In the genomic region with DNA sequence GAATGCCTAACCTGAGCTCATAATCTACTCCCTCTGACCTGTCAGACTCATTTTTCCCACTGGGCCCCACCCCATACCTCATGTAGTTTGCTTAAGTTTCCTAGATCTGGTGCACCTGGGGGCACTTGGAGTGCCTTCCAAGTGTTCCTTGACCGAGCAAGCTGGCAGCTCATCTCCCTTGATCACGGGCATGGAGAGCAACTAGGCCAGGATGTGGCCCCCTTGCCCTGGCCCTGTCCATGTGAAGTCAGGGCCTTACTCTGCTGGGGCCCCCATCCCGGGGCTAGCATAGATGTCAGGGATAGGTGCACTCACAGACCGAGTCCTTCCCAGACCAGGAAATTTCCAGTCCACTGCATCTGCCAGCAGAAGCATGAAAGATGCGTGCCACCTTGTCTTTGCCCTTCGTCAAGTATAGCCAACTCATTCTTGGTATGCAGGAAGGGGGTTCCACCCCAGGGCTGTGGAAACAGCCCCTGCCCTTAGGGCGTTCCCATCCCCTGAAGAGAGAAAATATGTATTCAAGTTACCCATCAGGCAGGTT, we compare ENCODE assay signal across 8 cellular contexts. TPM values are rescaled to one million over a fixed set of nuclear protein-coding genes. Genes with fewer than 3 reads are reported as not detected.
DNase-seq lines count a peak whose midpoint lies in the region; FAIRE-seq and TF ChIP-seq lines count a peak whose summit lies in the region.

No MANE protein-coding gene starts in this region.

- no peak for TF ChIP-seq POLR2A in GM12891 (IDR thresholded peaks at IDR 0.05; ENCODE audit: low read depth, low read length)

- H3K36me3 Mint-ChIP-seq in astrocyte (ENCODE audit: low read depth, unreplicated experiment) = peaks cover 3% of the 10 kb centered on the region
- H3K36me3 Mint-ChIP-seq in stimulated activated naive CD8-positive, alpha-beta T cell treated with anti-CD3 and anti-CD28 coated beads, Interleukin-15, Interleukin-2, amounts not matched to agents 100 ng/mL and 50 ng/mL, for 24 hours (ENCODE audit: low read depth) = peaks cover 30% of the 10 kb centered on the region

- H4K20me1 ChIP-seq in Loucy (ENCODE audit: insufficient read depth, low read length, poor library complexity, severe bottlenecking) (no peaks in the 10 kb centered on the region), astrocyte (ENCODE audit: insufficient read depth, low read length) (no peaks in the 10 kb centered on the region)

- H2AFZ ChIP-seq in Loucy (ENCODE audit: low read length) (peak overlapping the region; percentile 56; the same call in 1 of the 2 replicates), astrocyte (ENCODE audit: low read depth, low read length) (peak overlapping the region; percentile 72)

- H3K27me3 Mint-ChIP-seq in astrocyte (ENCODE audit: low read depth, unreplicated experiment) = peaks cover 6% of the 10 kb centered on the region
- no peaks in the 10 kb centered on the region for H3K27me3 Mint-ChIP-seq in stimulated activated naive CD8-positive, alpha-beta T cell treated with anti-CD3 and anti-CD28 coated beads, Interleukin-15, Interleukin-2, amounts not matched to agents 100 ng/mL and 50 ng/mL, for 24 hours

- H3K9ac ChIP-seq in Loucy (ENCODE audit: low read depth, low read length, poor library complexity, severe bottlenecking) = peak overlapping the region; percentile 98
- peak overlapping the region; percentile 86 for H3K9ac ChIP-seq in astrocyte (ENCODE audit: low read length)

- H3K9me3 ChIP-seq in Loucy (ENCODE audit: insufficient read depth, low read depth, low read length) (no peaks in the 10 kb centered on the region), astrocyte (ENCODE audit: insufficient read depth, low read depth, low read length) (no peaks in the 10 kb centered on the region)

- H3K27ac ChIP-seq in astrocyte (ENCODE audit: low read depth, low read length) = peak overlapping the region; percentile 81

- H3K27me3 ChIP-seq in Loucy (ENCODE audit: insufficient read depth, low read length, poor library complexity, severe bottlenecking) (no peaks in the 10 kb centered on the region), astrocyte (ENCODE audit: insufficient read depth, low read length) (no peaks in the 10 kb centered on the region)

- H3K4me3 Mint-ChIP-seq in astrocyte (ENCODE audit: unreplicated experiment) = peak overlapping the region; percentile 87
- peak overlapping the region; percentile 98 for H3K4me3 Mint-ChIP-seq in stimulated activated naive CD8-positive, alpha-beta T cell treated with anti-CD3 and anti-CD28 coated beads, Interleukin-15, Interleukin-2, amounts not matched to agents 100 ng/mL and 50 ng/mL, for 24 hours

- no peaks in the 10 kb centered on the region for H3F3A ChIP-seq in Loucy (ENCODE audit: low read depth)

- DNase-seq in NCI-H2107 treated with DMSO at 0.1 percent for 48 hours (lab: John Stamatoyannopoulos, UW; ENCODE audit: unreplicated experiment) (peak; percentile 36), NCI-H2107 (lab: John Stamatoyannopoulos, UW) (no peak), astrocyte (ENCODE audit: low read depth) (no peak), kidney glomerular epithelial cell (lab: John Stamatoyannopoulos, UW) (peak; percentile 41), GM12891 (ENCODE audit: insufficient read length, low spot score) (no peak), NCI-H345 (lab: John Stamatoyannopoulos, UW) (no peak)

- H3K79me2 ChIP-seq in Loucy (ENCODE audit: insufficient read depth, low read length) (peaks cover 56% of the 10 kb centered on the region), astrocyte (ENCODE audit: insufficient read depth, low read length) (peaks cover 16% of the 10 kb centered on the region)

- no peaks in the 10 kb centered on the region for H3K9me3 Mint-ChIP-seq in astrocyte (ENCODE audit: unreplicated experiment)
- peaks cover 5% of the 10 kb centered on the region for H3K9me3 Mint-ChIP-seq in stimulated activated naive CD8-positive, alpha-beta T cell treated with anti-CD3 and anti-CD28 coated beads, Interleukin-15, Interleukin-2, amounts not matched to agents 100 ng/mL and 50 ng/mL, for 24 hours

- H3K4me3 ChIP-seq in Loucy (ENCODE audit: low read length, poor library complexity, severe bottlenecking) (peak overlapping the region; percentile 90), astrocyte (ENCODE audit: insufficient read depth, low read depth, low read length) (peak overlapping the region; percentile 61)

- H3K4me1 ChIP-seq in Loucy (ENCODE audit: insufficient read depth, low read length, poor library complexity, severe bottlenecking) = peaks cover 50% of the 10 kb centered on the region
- H3K4me1 ChIP-seq in astrocyte (ENCODE audit: insufficient read depth, low read length) = peaks cover 31% of the 10 kb centered on the region

- peak overlapping the region; percentile 85 for H3K27ac Mint-ChIP-seq in astrocyte (ENCODE audit: unreplicated experiment)
- H3K27ac Mint-ChIP-seq in stimulated activated naive CD8-positive, alpha-beta T cell treated with anti-CD3 and anti-CD28 coated beads, Interleukin-15, Interleukin-2, amounts not matched to agents 100 ng/mL and 50 ng/mL, for 24 hours = peak overlapping the region; percentile 99

- FAIRE-seq in astrocyte (lab: Jason Lieb, UNC) (no peak), GM12891 (lab: Jason Lieb, UNC) (no peak)

- TF ChIP-seq CTCF in Loucy (conservative IDR thresholded peaks at IDR 0.05; ENCODE audit: low read length) = no peak
- no peak for TF ChIP-seq CTCF in astrocyte (IDR thresholded peaks at IDR 0.05; ENCODE audit: insufficient read depth, low read depth, low read length)

- H3K4me2 ChIP-seq in Loucy (ENCODE audit: low read depth, low read length, poor library complexity, severe bottlenecking) (peak overlapping the region; percentile 95), astrocyte (ENCODE audit: low read length) (peak overlapping the region; percentile 88)

- H3K36me3 ChIP-seq in Loucy (ENCODE audit: insufficient read depth, low read length) (no peaks in the 10 kb centered on the region), astrocyte (ENCODE audit: insufficient read depth, low read length) (no peaks in the 10 kb centered on the region)

- peaks cover 38% of the 10 kb centered on the region for H3K4me1 Mint-ChIP-seq in astrocyte (ENCODE audit: low read depth, unreplicated experiment)
- peaks cover 86% of the 10 kb centered on the region for H3K4me1 Mint-ChIP-seq in stimulated activated naive CD8-positive, alpha-beta T cell treated with anti-CD3 and anti-CD28 coated beads, Interleukin-15, Interleukin-2, amounts not matched to agents 100 ng/mL and 50 ng/mL, for 24 hours (ENCODE audit: low read depth)

- no peaks in the 10 kb centered on the region for H3K9me2 ChIP-seq in Loucy (replicated peaks; ENCODE audit: low read depth, low read length)

TF ChIP-seq in GM12891, 5 proteins besides CTCF, POLR2A, EP300 and RAD21:
- TF ChIP-seq TAF1 (IDR thresholded peaks at IDR 0.05; ENCODE audit: low read depth, low read length) (no peak), SPI1 (IDR thresholded peaks at IDR 0.05; ENCODE audit: low read depth, low read length) (no peak), POLR2AphosphoS5 (IDR thresholded peaks at IDR 0.05; ENCODE audit: low read depth, low read length) (no peak), PAX5 (IDR thresholded peaks at IDR 0.05; ENCODE audit: insufficient read depth, low read length, severe bottlenecking) (no peak), POU2F2 (IDR thresholded peaks at IDR 0.05; ENCODE audit: low read depth, low read length) (no peak)

RNA-seq across cellular contexts. Expression of gene SLC22A5, which starts 41.9 kb away (rescaled TPM):
- 5.8 and 8.3 TPM in 2 replicates for total RNA-seq in astrocyte
- polyA plus RNA-seq in GM12891 (2012; ENCODE audit: low read depth, missing spikeins) = 0.33 TPM

Comparison
In these comparisons a context has a peak if more than half of its experiments do, and no peak if none do; other contexts are left out.
1. DNase-seq: peak in NCI-H2107 treated with DMSO at 0.1 percent for 48 hours (single experiment) and kidney glomerular epithelial cell (single experiment); none in NCI-H2107 (single experiment), astrocyte (single experiment), GM12891 (single experiment) and NCI-H345 (single experiment).